Comparison of ENCODE assay signal across 16 cellular contexts in the genomic region with DNA sequence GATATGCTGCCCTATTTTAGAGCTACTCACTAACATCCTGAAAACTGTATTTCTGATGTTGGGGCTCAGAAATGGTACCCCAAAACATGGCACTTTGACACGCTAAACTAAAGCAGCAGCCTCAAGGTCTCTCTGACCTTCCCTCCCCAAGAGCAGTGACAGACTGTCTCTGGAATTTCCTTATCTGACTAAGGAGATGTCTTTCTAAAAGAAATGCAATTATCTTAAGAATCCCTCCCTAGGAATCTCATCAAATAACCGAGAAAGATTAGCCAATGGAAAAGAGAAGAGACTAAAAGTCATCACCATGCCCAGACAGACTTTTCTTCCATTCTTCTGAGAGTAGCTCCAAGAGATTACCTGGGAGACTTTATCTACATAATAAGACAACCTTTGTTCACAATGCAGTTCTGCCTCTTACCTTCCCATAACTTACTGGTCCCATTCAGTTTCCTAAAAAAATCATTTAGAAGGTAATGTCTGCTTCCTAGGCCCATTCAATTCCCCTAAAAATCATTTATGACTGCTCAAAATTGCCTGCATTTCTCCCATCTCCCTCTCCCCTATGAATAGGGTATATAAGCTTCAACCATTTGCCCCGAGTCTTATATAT.
A peak's percentile ranks its signal among the peaks of the same experiment; 100 is the strongest.
DNase-seq lines count a peak whose midpoint lies in the region; TF ChIP-seq lines count a peak whose summit lies in the region.
"Had no signal": no experiment of that assay in that cellular context is flagged by ENCODE, and none has a peak within 500 bp of the region (broad histone marks: within the 10 kb centered on the region; RNA-seq: fewer than 3 reads in every experiment).

No MANE protein-coding gene starts in this region.

- H2BK120ac ChIP-seq in trophoblast cell (ENCODE audit: insufficient read depth, low read length, poor library complexity): no peak overlapping the region

- no peak overlapping the region for H3K27ac ChIP-seq in trophoblast cell (ENCODE audit: low read depth, low read length)

- no peak overlapping the region for H4K91ac ChIP-seq in trophoblast cell (ENCODE audit: low read depth, low read length)

- H2BK12ac ChIP-seq in trophoblast cell (ENCODE audit: low read length): no peak overlapping the region

- H3K27me3 ChIP-seq in trophoblast cell (ENCODE audit: insufficient read depth, low read length): no peaks in the 10 kb centered on the region

- no peaks in the 10 kb centered on the region for H3K4me1 ChIP-seq in trophoblast cell (ENCODE audit: control insufficient read depth in 1 of 2, insufficient read depth in 2 of 2, low read length in 2 of 2)

- H3K9ac ChIP-seq in trophoblast cell (ENCODE audit: low read length): no peak overlapping the region

- TF ChIP-seq CTCF in fibroblast of the aortic adventitia (IDR thresholded peaks at IDR 0.05; ENCODE audit: insufficient read depth, low read length): no peak

- no peak overlapping the region for H3K4ac ChIP-seq in trophoblast cell (ENCODE audit: low read depth, low read length)

- H3K36me3 ChIP-seq in trophoblast cell (ENCODE audit: control insufficient read depth in 1 of 2, insufficient read depth in 2 of 2, low read length in 2 of 2): no peaks in the 10 kb centered on the region

- H2AFZ ChIP-seq in trophoblast cell (ENCODE audit: insufficient read depth, low read length, poor library complexity): no peak overlapping the region

- no peak overlapping the region for H3K4me3 ChIP-seq in fibroblast of the aortic adventitia (ENCODE audit: low read depth, low read length)
- H3K4me3 ChIP-seq in trophoblast cell (ENCODE audit: low read depth, low read length): no peak overlapping the region

- H2BK5ac ChIP-seq in trophoblast cell (ENCODE audit: low read depth, low read length, poor library complexity): no peak overlapping the region

- no peak overlapping the region for H4K12ac ChIP-seq in trophoblast cell (ENCODE audit: low read depth, low read length)

- DNase-seq in HCEC 1CT (peak; percentile 21), RPMI7951 (ENCODE audit: low read depth) (peak; percentile 22), fibroblast of the aortic adventitia (ENCODE audit: low read depth) (peak; percentile 5), trophoblast cell (peak; percentile 3 to 78), retina (no peak)
- no peak for DNase-seq in activated CD4-positive, alpha-beta T cell treated with anti-CD3 and anti-CD28 coated beads for 4 hours
- no peak for DNase-seq in stimulated activated naive CD4-positive, alpha-beta T cell treated with Interleukin-2 at 50 U/mL for 16 hours (lab: John Stamatoyannopoulos, UW)
- DNase-seq: activated CD4-positive, alpha-beta memory T cell treated with anti-CD3 and anti-CD28 coated beads for 36 hours; activated gamma-delta T cell treated with Interleukin-2 at 50 U/mL for 16 hours; activated T-cell treated with anti-CD3 and anti-CD28 coated beads for 4 hours; CD8-positive, alpha-beta T cell; DMS79 treated with DMSO at 0.1 percent for 48 hours; head of caudate nucleus; NCI-H1436 treated with DMSO at 0.1 percent for 48 hours; NCI-H510A treated with DMSO at 0.1 percent for 48 hours; stimulated activated CD4-positive, alpha-beta T cell treated with anti-CD3 and anti-CD28 coated beads, Interleukin-2, amount 100 ng/mL, for 24 hours had no signal

- no peak overlapping the region for H4K8ac ChIP-seq in trophoblast cell (ENCODE audit: low read depth, low read length)

- no peak overlapping the region for H3K18ac ChIP-seq in trophoblast cell (ENCODE audit: low read length)

- peaks cover 2% of the 10 kb centered on the region for H3K79me1 ChIP-seq in trophoblast cell (ENCODE audit: low read length)

- no peak overlapping the region for H3K14ac ChIP-seq in trophoblast cell (ENCODE audit: low read length)

- peaks cover 5% of the 10 kb centered on the region for H3K9me3 ChIP-seq in trophoblast cell (ENCODE audit: insufficient read depth, low read depth, low read length)

- no peak overlapping the region for H3K4me2 ChIP-seq in trophoblast cell (ENCODE audit: low read length)

- H3K23ac ChIP-seq in trophoblast cell (ENCODE audit: low read length): no peak overlapping the region

- WGBS in trophoblast cell (ENCODE audit: extremely low coverage, insufficient coverage, insufficient read length): no CpG with 5 or more reads among the region's 3 CpGs

- H2AK5ac ChIP-seq in trophoblast cell (ENCODE audit: low read length): no peak overlapping the region

- no peaks in the 10 kb centered on the region for H3K79me2 ChIP-seq in trophoblast cell (ENCODE audit: control insufficient read depth, insufficient read depth, low read length, poor library complexity)

Comparison
In these comparisons a context has a peak if more than half of its experiments do, and no peak if none do; other contexts are left out.
1. DNase-seq: peak in HCEC 1CT (single experiment), RPMI7951 (single experiment), fibroblast of the aortic adventitia (single experiment) and trophoblast cell (2 of 2); none in retina (single experiment), activated CD4-positive, alpha-beta T cell treated with anti-CD3 and anti-CD28 coated beads for 4 hours (0 of 2) and stimulated activated naive CD4-positive, alpha-beta T cell treated with Interleukin-2 at 50 U/mL for 16 hours (single experiment).